ENCODE assay signal across 7 cellular contexts in genomic region chr4:1290165-1290977, GRCh38. TPM values are rescaled to one million over a fixed set of nuclear protein-coding genes. Genes with fewer than 3 reads are reported as not detected.
DNase-seq lines count a peak whose midpoint lies in the region; ATAC-seq and TF ChIP-seq lines count a peak whose summit lies in the region.

No MANE protein-coding gene starts in this region.

- H3K36me3 ChIP-seq in iPS DF 6.9 (ENCODE audit: control insufficient read depth, insufficient read depth, low read length) (no peaks in the 10 kb centered on the region), smooth muscle cell (ENCODE audit: low read depth) (no peaks in the 10 kb centered on the region)

- peaks cover 53% of the 10 kb centered on the region for H3K79me2 ChIP-seq in smooth muscle cell (ENCODE audit: low read depth)

- peak overlapping the region; percentile 92 for H3K9ac ChIP-seq in smooth muscle cell (ENCODE audit: low read depth)

- no peaks in the 10 kb centered on the region for H3K27me3 ChIP-seq in iPS DF 6.9 (ENCODE audit: control insufficient read depth, insufficient read depth, low read length)
- no peaks in the 10 kb centered on the region for H3K27me3 ChIP-seq in smooth muscle cell (ENCODE audit: low read depth)

- H2AFZ ChIP-seq in smooth muscle cell (ENCODE audit: low read depth) = no peak overlapping the region

- H3K27ac Mint-ChIP-seq in activated T-helper 17 cell treated with anti-CD3 and anti-CD28 coated beads, Interleukin-2, amount 50 U/mL, for 72 hours = peak overlapping the region; percentile 96

- DNase-seq in iPS DF 6.9 (ENCODE audit: low read depth, low spot score) (no peak), smooth muscle cell (lab: John Stamatoyannopoulos, UW; ENCODE audit: unreplicated experiment) (no peak), NCI-H2081 treated with DMSO at 0.1 percent for 48 hours (lab: John Stamatoyannopoulos, UW) (no peak), SKM-1 (lab: John Stamatoyannopoulos, UW; ENCODE audit: unreplicated experiment) (no peak)

- H3K36me3 Mint-ChIP-seq in activated T-helper 17 cell treated with anti-CD3 and anti-CD28 coated beads, Interleukin-2, amount 50 U/mL, for 72 hours (ENCODE audit: low read depth) = peaks cover 22% of the 10 kb centered on the region

- TF ChIP-seq CTCF in smooth muscle cell (IDR thresholded peaks at IDR 0.05; ENCODE audit: borderline replicate concordance, insufficient read depth, poor library complexity, severe bottlenecking) = no peak

- H3K4me3 ChIP-seq in iPS DF 6.9 (ENCODE audit: low read length) (peak overlapping the region; percentile 94), smooth muscle cell (peak overlapping the region; percentile 72)

- peak overlapping the region; percentile 94 for H3K4me2 ChIP-seq in smooth muscle cell

- peak; percentile 2 for ATAC-seq in GM18498 (IDR thresholded peaks at IDR 0.05; ENCODE audit: unreplicated experiment)
- peak; percentile 8 for ATAC-seq in HG03045 (IDR thresholded peaks at IDR 0.05; ENCODE audit: unreplicated experiment)
- peak; percentile 28 for ATAC-seq in activated T-helper 17 cell treated with anti-CD3 and anti-CD28 coated beads, Interleukin-2, amount 50 U/mL, for 72 hours (replicated peaks)

- H3K27ac ChIP-seq in iPS DF 6.9 (ENCODE audit: low read length) = no peak overlapping the region
- H3K27ac ChIP-seq in smooth muscle cell (ENCODE audit: low read depth) = peak overlapping the region; percentile 65

- no peaks in the 10 kb centered on the region for H3K9me3 Mint-ChIP-seq in activated T-helper 17 cell treated with anti-CD3 and anti-CD28 coated beads, Interleukin-2, amount 50 U/mL, for 72 hours

- H3K27me3 Mint-ChIP-seq in activated T-helper 17 cell treated with anti-CD3 and anti-CD28 coated beads, Interleukin-2, amount 50 U/mL, for 72 hours = no peaks in the 10 kb centered on the region

- H3K4me3 Mint-ChIP-seq in activated T-helper 17 cell treated with anti-CD3 and anti-CD28 coated beads, Interleukin-2, amount 50 U/mL, for 72 hours = peak overlapping the region; percentile 99

- H3F3A ChIP-seq in smooth muscle cell (ENCODE audit: low read depth) = no peaks in the 10 kb centered on the region

- peaks cover 18% of the 10 kb centered on the region for H3K4me1 Mint-ChIP-seq in activated T-helper 17 cell treated with anti-CD3 and anti-CD28 coated beads, Interleukin-2, amount 50 U/mL, for 72 hours

- no peaks in the 10 kb centered on the region for H3K9me3 ChIP-seq in iPS DF 6.9 (ENCODE audit: control insufficient read depth, insufficient read depth, low read length)
- no peaks in the 10 kb centered on the region for H3K9me3 ChIP-seq in smooth muscle cell (replicated peaks; ENCODE audit: low read depth)

- H3K4me1 ChIP-seq in iPS DF 6.9 (ENCODE audit: control insufficient read depth, insufficient read depth, low read length) (peaks cover 3% of the 10 kb centered on the region; the same call in 1 of the 2 replicates), smooth muscle cell (ENCODE audit: low read depth) (peaks cover 12% of the 10 kb centered on the region)

- H4K20me1 ChIP-seq in smooth muscle cell (ENCODE audit: low read depth) = peaks cover 51% of the 10 kb centered on the region

- WGBS in iPS DF 6.9 (ENCODE audit: insufficient coverage, insufficient read length) = no CpG with 5 or more reads among the region's 47 CpGs
- WGBS in smooth muscle cell (ENCODE audit: low lambda C conversion rate) = 2% methylated on average over 46 of the region's 47 CpGs

RNA-seq across cellular contexts. Expression of gene MAEA, which starts 0.7 kb away (rescaled TPM):
- 10 to 100 TPM; 61.4 to 62.8 TPM for total RNA-seq in activated T-helper 17 cell treated with anti-CD3 and anti-CD28 coated beads, Interleukin-2, amount 50 U/mL, for 72 hours
- total RNA-seq in smooth muscle cell = 40.8 and 48.2 TPM in 2 replicates
- polyA plus RNA-seq in smooth muscle cell = 48.0 and 60.9 TPM in 2 replicates

RNA-seq across cellular contexts. Expression of gene CTBP1, which starts 41.4 kb away (rescaled TPM):
- total RNA-seq in activated T-helper 17 cell treated with anti-CD3 and anti-CD28 coated beads, Interleukin-2, amount 50 U/mL, for 72 hours = 100 to 1,000 TPM; 117 to 173 TPM
- 59.1 and 76.9 TPM in 2 replicates for total RNA-seq in smooth muscle cell
- 132 and 135 TPM in 2 replicates for polyA plus RNA-seq in smooth muscle cell

RNA-seq across cellular contexts. Expression of gene UVSSA, which starts 56.6 kb away (rescaled TPM):
- 10 to 100 TPM; 15.8 to 22.3 TPM for total RNA-seq in activated T-helper 17 cell treated with anti-CD3 and anti-CD28 coated beads, Interleukin-2, amount 50 U/mL, for 72 hours
- 6.6 and 9.0 TPM in 2 replicates for total RNA-seq in smooth muscle cell
- 13.0 and 14.9 TPM in 2 replicates for polyA plus RNA-seq in smooth muscle cell
